1 cellular context compared by ENCODE assay signal in the genomic region with DNA sequence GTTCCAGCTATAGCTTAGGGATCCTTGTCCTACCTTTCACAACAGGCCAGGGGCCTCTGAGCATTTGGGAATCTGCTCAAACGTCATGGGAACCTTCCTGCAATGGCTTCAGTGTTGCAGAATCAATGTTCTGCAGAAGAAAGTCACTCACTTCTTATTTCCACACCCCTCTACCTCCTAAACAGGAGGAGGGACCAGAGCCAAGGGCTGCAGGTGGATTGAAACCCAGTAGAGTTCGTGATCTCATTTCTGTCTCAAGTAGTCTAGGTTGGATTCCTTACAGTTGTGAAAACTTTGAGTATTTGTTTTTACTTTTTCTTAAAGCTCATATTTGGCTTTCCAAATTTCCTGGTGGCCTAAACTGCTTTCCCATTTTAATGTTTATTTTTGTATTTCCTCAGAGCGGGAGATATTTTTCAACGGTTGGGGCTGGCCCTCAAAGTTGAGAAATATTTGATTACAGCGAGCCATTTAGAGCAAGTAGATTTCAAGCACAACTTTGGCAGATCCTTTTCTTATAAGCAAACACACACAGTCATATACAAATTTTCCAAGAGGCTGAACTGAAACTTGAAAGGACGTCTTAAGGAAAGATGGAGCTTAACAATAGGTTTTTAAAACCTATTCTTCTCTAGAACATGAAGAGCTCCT. TPM values are rescaled to one million over a fixed set of nuclear protein-coding genes. Genes with fewer than 3 reads are reported as not detected.
"Had no signal": no experiment of that assay in that cellular context is flagged by ENCODE, and none has a peak within 500 bp of the region (broad histone marks: within the 10 kb centered on the region; RNA-seq: fewer than 3 reads in every experiment).

No MANE protein-coding gene starts in this region.

RNA-seq across cellular contexts. Expression of a gene that starts 20.6 kb away (rescaled TPM):
- total RNA-seq: SJSA1 had no signal
